1 cellular context compared by ENCODE assay signal in the genomic region with DNA sequence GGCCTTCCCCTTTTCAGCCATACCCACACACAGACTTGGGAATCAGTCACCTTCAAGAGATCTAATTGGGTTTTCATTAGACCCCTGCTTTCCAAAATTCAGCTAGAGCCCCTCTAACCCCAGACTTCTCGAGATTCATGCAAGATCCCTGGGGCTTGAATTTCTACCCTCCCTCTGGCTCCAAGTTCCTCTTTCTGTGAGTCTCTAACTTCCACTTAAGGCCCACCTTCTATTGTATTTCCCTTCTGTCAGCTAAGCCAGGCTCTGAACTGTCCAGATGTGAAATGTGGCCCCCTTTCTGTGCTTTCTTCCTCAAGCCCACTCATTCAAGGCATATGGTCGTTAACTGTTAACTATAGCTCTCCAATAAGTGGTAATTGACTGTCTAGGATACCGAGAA.
TF ChIP-seq lines count a peak whose summit lies in the region.

No MANE protein-coding gene starts in this region.

TF ChIP-seq in H1, 55 proteins besides CTCF, POLR2A, EP300 and RAD21:
- TF ChIP-seq TAF1 (IDR thresholded peaks at IDR 0.05; ENCODE audit: low read depth, low read length) (no peak), RNF2 (IDR thresholded peaks at IDR 0.05; ENCODE audit: borderline replicate concordance, low read depth, low read length, missing control alignments, poor library complexity, severe bottlenecking) (no peak), CTBP2 (IDR thresholded peaks at IDR 0.05; ENCODE audit: borderline replicate concordance, insufficient read depth, insufficient read length, low read length) (no peak), CREB1 (IDR thresholded peaks at IDR 0.05) (no peak), MAFK (IDR thresholded peaks at IDR 0.05; ENCODE audit: low read depth, low read length) (no peak), RBBP5 (IDR thresholded peaks at IDR 0.05; ENCODE audit: borderline replicate concordance, low read depth, low read length) (no peak), SAP30 (IDR thresholded peaks at IDR 0.05; ENCODE audit: insufficient read depth, insufficient replicate concordance, low read length) (no peak), BCL11A (IDR thresholded peaks at IDR 0.05; ENCODE audit: low read depth in 2 of 2, low read length in 2 of 2) (no peak), CEBPB (IDR thresholded peaks at IDR 0.05; ENCODE audit: low read depth, low read length) (no peak), PHF8 (conservative IDR thresholded peaks at IDR 0.05; ENCODE audit: low read depth, low read length) (no peak), TBP (IDR thresholded peaks at IDR 0.05; ENCODE audit: low read depth, low read length) (no peak), EGR1 (IDR thresholded peaks at IDR 0.05; ENCODE audit: borderline replicate concordance, low read depth, low read length) (no peak), CHD2 (IDR thresholded peaks at IDR 0.05; ENCODE audit: low read length) (no peak), NANOG (IDR thresholded peaks at IDR 0.05; ENCODE audit: insufficient read depth, low read depth, low read length, poor library complexity, severe bottlenecking) (no peak), SP2 (IDR thresholded peaks at IDR 0.05; ENCODE audit: low read length) (no peak), KDM4A (IDR thresholded peaks at IDR 0.05; ENCODE audit: low read depth, low read length, severe bottlenecking) (no peak), KDM5A (IDR thresholded peaks at IDR 0.05; ENCODE audit: low read length) (no peak)
- TF ChIP-seq, protein P1, sequence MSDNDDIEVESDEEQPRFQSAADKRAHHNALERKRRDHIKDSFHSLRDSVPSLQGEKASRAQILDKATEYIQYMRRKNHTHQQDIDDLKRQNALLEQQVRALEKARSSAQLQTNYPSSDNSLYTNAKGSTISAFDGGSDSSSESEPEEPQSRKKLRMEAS (IDR thresholded peaks at IDR 0.05), result no peak
- TF ChIP-seq, protein P2, sequence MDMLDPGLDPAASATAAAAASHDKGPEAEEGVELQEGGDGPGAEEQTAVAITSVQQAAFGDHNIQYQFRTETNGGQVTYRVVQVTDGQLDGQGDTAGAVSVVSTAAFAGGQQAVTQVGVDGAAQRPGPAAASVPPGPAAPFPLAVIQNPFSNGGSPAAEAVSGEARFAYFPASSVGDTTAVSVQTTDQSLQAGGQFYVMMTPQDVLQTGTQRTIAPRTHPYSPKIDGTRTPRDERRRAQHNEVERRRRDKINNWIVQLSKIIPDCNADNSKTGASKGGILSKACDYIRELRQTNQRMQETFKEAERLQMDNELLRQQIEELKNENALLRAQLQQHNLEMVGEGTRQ (IDR thresholded peaks at IDR 0.05; ENCODE audit: low read length), result no peak
